In the genomic region with DNA sequence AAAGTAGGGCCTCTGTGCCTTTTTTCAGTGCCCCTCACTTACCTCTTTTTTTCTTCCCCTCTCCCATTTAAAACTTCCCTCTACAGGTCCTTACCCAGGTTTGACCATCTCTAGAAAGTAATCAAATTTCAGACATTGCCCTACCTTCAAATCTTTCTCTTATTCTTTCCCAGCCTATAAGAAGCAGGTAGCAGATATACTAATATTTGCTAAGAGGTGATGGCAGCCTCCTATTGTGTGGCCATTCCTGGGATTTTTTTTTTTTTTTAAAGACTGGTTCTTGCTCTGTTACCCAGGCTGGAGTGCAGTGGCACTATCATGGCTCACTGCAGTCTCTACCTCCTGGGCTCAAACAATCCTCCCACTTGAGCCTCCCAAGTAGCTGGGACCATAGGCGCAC, we compare ENCODE assay signal across 16 cellular contexts.
DNase-seq lines count a peak whose midpoint lies in the region; ATAC-seq, FAIRE-seq and TF ChIP-seq lines count a peak whose summit lies in the region.
"Had no signal": no experiment of that assay in that cellular context is flagged by ENCODE, and none has a peak within 500 bp of the region (broad histone marks: within the 10 kb centered on the region; RNA-seq: fewer than 3 reads in every experiment).

No MANE protein-coding gene starts in this region.

- TF ChIP-seq POLR2A in endothelial cell of umbilical vein (IDR thresholded peaks at IDR 0.05; ENCODE audit: low read depth, low read length), result no peak

- ATAC-seq in GM18520 (IDR thresholded peaks at IDR 0.05; ENCODE audit: unreplicated experiment), result no peak
- ATAC-seq in stimulated activated naive CD8-positive, alpha-beta T cell treated with anti-CD3 and anti-CD28 coated beads, Interleukin-15, amount 100 ng/mL, for 72 hours, result no peak
- ATAC-seq: heart left ventricle had no signal

- H3K9me1 ChIP-seq in endothelial cell of umbilical vein (replicated peaks; ENCODE audit: control insufficient read depth, extremely low read depth, insufficient read depth, low read length), result no peaks in the 10 kb centered on the region

- no peak overlapping the region for H3K4me3 ChIP-seq in endothelial cell of umbilical vein (replicated peaks in 1 of 3; ENCODE audit: insufficient read depth in 1 of 3, low read depth in 1 of 3, low read length in 3 of 3)
- H3K4me3 ChIP-seq: heart left ventricle, upper lobe of right lung had no signal

- no peaks in the 10 kb centered on the region for H4K20me1 ChIP-seq in endothelial cell of umbilical vein (replicated peaks; ENCODE audit: control insufficient read depth, extremely low read depth, insufficient read depth, low read length)

- no peaks in the 10 kb centered on the region for H3K36me3 Mint-ChIP-seq in nephron (ENCODE audit: low read depth)

- no peaks in the 10 kb centered on the region for H3K9me3 ChIP-seq in endothelial cell of umbilical vein (replicated peaks; ENCODE audit: control insufficient read depth, insufficient read depth, low read length)
- H3K9me3 ChIP-seq: heart left ventricle, upper lobe of right lung had no signal

- in situ Hi-C loops in ACHN (cut with HindIII; ENCODE audit: low pct_ligation_motif_present, low pct_unique_long_range_greater_than_20kb, low sequenced_read_pairs), result no loop called here

- H3K4me3 Mint-ChIP-seq in nephron, result no peak overlapping the region
- no peak overlapping the region for H3K4me3 Mint-ChIP-seq in stimulated activated naive CD8-positive, alpha-beta T cell treated with anti-CD3 and anti-CD28 coated beads, Interleukin-15, amount 100 ng/mL, for 72 hours
- H3K4me3 Mint-ChIP-seq: dendritic cell treated with granulocyte-macrophage colony-stimulating factor and Interleukin-4, amounts not matched to agents 40 ng/mL and 50 ng/mL, for 4 days had no signal

- dilution Hi-C loops in endothelial cell of umbilical vein (cut with MboI; ENCODE audit: extremely low pct_ligation_motif_present, low sequenced_read_pairs), result no loop called here

- peaks cover 16% of the 10 kb centered on the region for H3K4me1 Mint-ChIP-seq in nephron
- no peaks in the 10 kb centered on the region for H3K4me1 Mint-ChIP-seq in stimulated activated naive CD8-positive, alpha-beta T cell treated with anti-CD3 and anti-CD28 coated beads, Interleukin-15, amount 100 ng/mL, for 72 hours

- intact Hi-C loops in endothelial cell of umbilical vein (cut with micrococcal nuclease), result loop anchor here (1.0 to 5.0 kb wide), 3 partner anchors 23 to 113 kb away; a partner anchor contains a TSS

- TSS peak; percentile 19 for BruUV-seq in endothelial cell of umbilical vein (replicated peaks; lab: Mats Ljungman, UMichigan)

- DNase-seq in ACHN (peak; percentile 51), NCI-H69 (lab: John Stamatoyannopoulos, UW) (peak; percentile 1), endothelial cell of umbilical vein (ENCODE audit: low read depth, low spot score) (no peak), NCI-H2107 (lab: John Stamatoyannopoulos, UW) (no peak), NCI-H2227 (lab: John Stamatoyannopoulos, UW; ENCODE audit: unreplicated experiment) (no peak)
- DNase-seq in stimulated activated naive CD8-positive, alpha-beta T cell treated with anti-CD3 and anti-CD28 coated beads, Interleukin-15, amount 100 ng/mL, for 72 hours, result no peak
- DNase-seq: activated CD4-positive, alpha-beta T cell treated with anti-CD3 and anti-CD28 coated beads, Interleukin-2, amount 50 U/mL, for 4 hours; activated naive CD4-positive, alpha-beta T cell treated with anti-CD3 and anti-CD28 coated beads, Interleukin-2, amount 50 U/mL, for 16 hours; activated T-cell treated with anti-CD3 and anti-CD28 coated beads, Interleukin-2, amount 50 U/mL, for 1 hour; heart left ventricle; NCI-H2171 treated with DMSO at 0.1 percent for 48 hours; stimulated activated naive CD4-positive, alpha-beta T cell; upper lobe of right lung had no signal

- no peak for FAIRE-seq in endothelial cell of umbilical vein (lab: Jason Lieb, UNC)

- H3K9ac ChIP-seq in endothelial cell of umbilical vein (replicated peaks; ENCODE audit: extremely low read depth, insufficient read depth, low read length), result peak overlapping the region; percentile 56

- CTCF ChIA-PET in endothelial cell of umbilical vein (lab: Charles Lee), result interaction anchor here (0.6 to 3.2 kb wide), 10 partner anchors 10 to 147 kb away, joined by 3 to 17 read pairs (median 4); a partner anchor contains a TSS

- H3K79me2 ChIP-seq in endothelial cell of umbilical vein (ENCODE audit: control insufficient read depth, insufficient read depth, low read length), result no peaks in the 10 kb centered on the region

- H3K27ac Mint-ChIP-seq in nephron, result peak overlapping the region; percentile 85 to 97 (median 96)
- peak overlapping the region in 1 of 2 donors; percentile 1 for H3K27ac Mint-ChIP-seq in stimulated activated naive CD8-positive, alpha-beta T cell treated with anti-CD3 and anti-CD28 coated beads, Interleukin-15, amount 100 ng/mL, for 72 hours
- H3K27ac Mint-ChIP-seq: dendritic cell treated with granulocyte-macrophage colony-stimulating factor and Interleukin-4, amounts not matched to agents 40 ng/mL and 50 ng/mL, for 4 days had no signal

- peaks cover 2% of the 10 kb centered on the region for H3K9me3 Mint-ChIP-seq in nephron
- no peaks in the 10 kb centered on the region for H3K9me3 Mint-ChIP-seq in stimulated activated naive CD8-positive, alpha-beta T cell treated with anti-CD3 and anti-CD28 coated beads, Interleukin-15, amount 100 ng/mL, for 72 hours
- H3K9me3 Mint-ChIP-seq: dendritic cell treated with granulocyte-macrophage colony-stimulating factor and Interleukin-4, amounts not matched to agents 40 ng/mL and 50 ng/mL, for 4 days had no signal

- H3K36me3 ChIP-seq in endothelial cell of umbilical vein (ENCODE audit: control insufficient read depth in 2 of 2, extremely low read depth in 1 of 2, insufficient read depth in 2 of 2, low read length in 2 of 2), result no peaks in the 10 kb centered on the region
- H3K36me3 ChIP-seq: heart left ventricle, upper lobe of right lung had no signal

- H3K4me2 ChIP-seq in endothelial cell of umbilical vein (ENCODE audit: insufficient read depth, low read length), result peak overlapping the region; percentile 72

- H3K4me1 ChIP-seq in endothelial cell of umbilical vein (ENCODE audit: control insufficient read depth, extremely low read depth, insufficient read depth, low read length), result peaks cover 40% of the 10 kb centered on the region
- H3K4me1 ChIP-seq: upper lobe of right lung had no signal

- TF ChIP-seq CTCF in endothelial cell of umbilical vein (IDR thresholded peaks at IDR 0.05; ENCODE audit: extremely low read depth in 1 of 2, insufficient read depth in 1 of 2, low read depth in 1 of 2, low read length in 2 of 2) (no peak), nephron (IDR thresholded peaks at IDR 0.05; ENCODE audit: unreplicated experiment in 3 of 3) (no peak)

- H3K27ac ChIP-seq in endothelial cell of umbilical vein (ENCODE audit: insufficient read depth, low read depth, low read length), result peak overlapping the region; percentile 69
- H3K27ac ChIP-seq: heart left ventricle, upper lobe of right lung had no signal

- H2AFZ ChIP-seq in endothelial cell of umbilical vein (ENCODE audit: low read depth, low read length), result no peak overlapping the region

- H3K27me3 Mint-ChIP-seq in nephron (ENCODE audit: low read depth), result no peaks in the 10 kb centered on the region
- no peaks in the 10 kb centered on the region for H3K27me3 Mint-ChIP-seq in stimulated activated naive CD8-positive, alpha-beta T cell treated with anti-CD3 and anti-CD28 coated beads, Interleukin-15, amount 100 ng/mL, for 72 hours
- H3K27me3 Mint-ChIP-seq: dendritic cell treated with granulocyte-macrophage colony-stimulating factor and Interleukin-4, amounts not matched to agents 40 ng/mL and 50 ng/mL, for 4 days had no signal

- no peaks in the 10 kb centered on the region for H3K27me3 ChIP-seq in endothelial cell of umbilical vein (ENCODE audit: control insufficient read depth in 2 of 2, insufficient read depth in 2 of 2, low read length in 2 of 2)
- H3K27me3 ChIP-seq: heart left ventricle, upper lobe of right lung had no signal

- POLR2A ChIA-PET in endothelial cell of umbilical vein (lab: Charles Lee), result no interaction called here

TF ChIP-seq in endothelial cell of umbilical vein, 7 proteins besides CTCF, POLR2A, EP300 and RAD21:
- TF ChIP-seq, protein P1, sequence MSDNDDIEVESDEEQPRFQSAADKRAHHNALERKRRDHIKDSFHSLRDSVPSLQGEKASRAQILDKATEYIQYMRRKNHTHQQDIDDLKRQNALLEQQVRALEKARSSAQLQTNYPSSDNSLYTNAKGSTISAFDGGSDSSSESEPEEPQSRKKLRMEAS (IDR thresholded peaks at IDR 0.05; ENCODE audit: insufficient read depth, insufficient read length), result no peak
- no peak for TF ChIP-seq JUN (IDR thresholded peaks at IDR 0.05; ENCODE audit: borderline replicate concordance, insufficient read depth, insufficient read length, low read depth)
- no peak for TF ChIP-seq GATA2 (IDR thresholded peaks at IDR 0.05; ENCODE audit: insufficient read depth, insufficient read length, low read depth, low read length)
- no peak for TF ChIP-seq MYC (IDR thresholded peaks at IDR 0.05; ENCODE audit: low read depth, low read length)
- no peak for TF ChIP-seq POLR2AphosphoS5 (IDR thresholded peaks at IDR 0.05; ENCODE audit: insufficient read depth, low read depth, low read length)
- TF ChIP-seq EZH2 (IDR thresholded peaks at IDR 0.05; ENCODE audit: borderline replicate concordance, low read depth, low read length, severe bottlenecking), result no peak
- TF ChIP-seq FOS (IDR thresholded peaks at IDR 0.05; ENCODE audit: borderline replicate concordance, insufficient read depth, low read length), result no peak

Comparison
In these comparisons a context has a peak if more than half of its experiments do, and no peak if none do; other contexts are left out.
1. DNase-seq: peak in ACHN (single experiment) and NCI-H69 (single experiment); none in endothelial cell of umbilical vein (single experiment), NCI-H2107 (single experiment), NCI-H2227 (single experiment) and stimulated activated naive CD8-positive, alpha-beta T cell treated with anti-CD3 and anti-CD28 coated beads, Interleukin-15, amount 100 ng/mL, for 72 hours (0 of 2).